In genomic region chr12:53676715-53677611, GRCh38 we compare ENCODE assay signal across 8 cellular contexts. TPM values are rescaled to one million over a fixed set of nuclear protein-coding genes. Genes with fewer than 3 reads are reported as not detected.
DNase-seq lines count a peak whose midpoint lies in the region; ATAC-seq lines count a peak whose summit lies in the region.

No MANE protein-coding gene starts in this region.

- DNase-seq in SJCRH30 (peak; percentile 68 to 73), caudate nucleus (lab: John Stamatoyannopoulos, UW) (peak in 51 of 61 donors; percentile 11 to 89 (median 63)), inferior parietal cortex (ENCODE audit: extremely low spot score) (peak; percentile 59), RPMI8226 (no peak)

- H3K27me3 ChIP-seq in SJCRH30, result no peaks in the 10 kb centered on the region
- no peaks in the 10 kb centered on the region for H3K27me3 ChIP-seq in skeletal muscle satellite cell (ENCODE audit: control insufficient read depth, insufficient read depth, low read length)

- H3K4me1 ChIP-seq in SJCRH30 (peaks cover 5% of the 10 kb centered on the region; the same call in 1 of the 2 replicates), skeletal muscle satellite cell (ENCODE audit: control insufficient read depth, insufficient read depth, low read length) (peaks cover 35% of the 10 kb centered on the region)

- H3K27ac ChIP-seq in SJCRH30 (peak overlapping the region; percentile 82), caudate nucleus (ENCODE audit: low read depth, low read length) (peak overlapping the region; percentile 98)

- peak; percentile 3 for ATAC-seq in GM21529 (IDR thresholded peaks at IDR 0.05; ENCODE audit: unreplicated experiment)
- ATAC-seq in GM19035 (IDR thresholded peaks at IDR 0.05; ENCODE audit: unreplicated experiment), result no peak
- ATAC-seq in HG03095 (IDR thresholded peaks at IDR 0.05; ENCODE audit: unreplicated experiment), result no peak

- H3K9me3 ChIP-seq in SJCRH30 (replicated peaks) (no peaks in the 10 kb centered on the region), skeletal muscle satellite cell (replicated peaks; ENCODE audit: low read length) (no peaks in the 10 kb centered on the region)

- H3K36me3 ChIP-seq in SJCRH30 (peaks cover 12% of the 10 kb centered on the region; the same call in 1 of the 2 replicates), skeletal muscle satellite cell (ENCODE audit: insufficient read depth, low read length) (peaks cover 16% of the 10 kb centered on the region)

- peak overlapping the region; percentile 85 for H3K4me2 ChIP-seq in skeletal muscle satellite cell (ENCODE audit: low read length)

- peak overlapping the region; percentile 75 for H3K4me3 ChIP-seq in SJCRH30
- peak overlapping the region; percentile 61 for H3K4me3 ChIP-seq in skeletal muscle satellite cell (ENCODE audit: low read length)

- peak overlapping the region; percentile 91 for H3K9ac ChIP-seq in skeletal muscle satellite cell (ENCODE audit: low read depth, low read length)

RNA-seq across cellular contexts. Expression of gene ATP5MC2, which starts 1.1 kb away (rescaled TPM):
- 433 and 480 TPM in 2 replicates for total RNA-seq in SJCRH30 (2014; rRNA removed; shearing (Covaris generic))
- total RNA-seq in skeletal muscle satellite cell (2012; rRNA removed), result 75.3 and 118 TPM in 2 replicates

RNA-seq across cellular contexts. Expression of gene CALCOCO1, which starts 50.3 kb away (rescaled TPM):
- total RNA-seq in SJCRH30 (2014; rRNA removed; shearing (Covaris generic)), result 18.2 and 20.3 TPM in 2 replicates
- 41.8 and 47.8 TPM in 2 replicates for total RNA-seq in skeletal muscle satellite cell (2012; rRNA removed)

RNA-seq across cellular contexts. Expression of gene ATF7, which starts 50.8 kb away (rescaled TPM):
- 9.9 and 13.3 TPM in 2 replicates for total RNA-seq in SJCRH30 (2014; rRNA removed; shearing (Covaris generic))
- total RNA-seq in skeletal muscle satellite cell (2012; rRNA removed), result 10.0 and 10.9 TPM in 2 replicates
